ENCODE assay signal across 2 cellular contexts in genomic region chr1:1434812-1435093, GRCh38.
TF ChIP-seq lines count a peak whose summit lies in the region.

No MANE protein-coding gene starts in this region.

TF ChIP-seq in HCT116, 20 proteins besides CTCF, POLR2A, EP300 and RAD21 (continued from another document):
- TF ChIP-seq REST (IDR thresholded peaks at IDR 0.05; ENCODE audit: low read depth): no peak
- TF ChIP-seq ELF1 (IDR thresholded peaks at IDR 0.05; ENCODE audit: borderline replicate concordance, low read depth): no peak
- no peak for TF ChIP-seq TCF7L2 (IDR thresholded peaks at IDR 0.05; ENCODE audit: borderline replicate concordance, extremely low read depth, insufficient read depth, insufficient read length)
- no peak for TF ChIP-seq EZH2phosphoT487 (IDR thresholded peaks at IDR 0.05; ENCODE audit: borderline replicate concordance)
- TF ChIP-seq POLR2AphosphoS5 (IDR thresholded peaks at IDR 0.05; ENCODE audit: low read depth, low read length): no peak
- TF ChIP-seq ZNF274 (IDR thresholded peaks at IDR 0.05; ENCODE audit: low read depth, low read length): no peak
- TF ChIP-seq CEBPB (IDR thresholded peaks at IDR 0.05; ENCODE audit: low read depth): no peak
- no peak for TF ChIP-seq ATF3 (IDR thresholded peaks at IDR 0.05)
- no peak for TF ChIP-seq CBX3 (IDR thresholded peaks at IDR 0.05; ENCODE audit: low read depth)
- TF ChIP-seq SRF (IDR thresholded peaks at IDR 0.05; ENCODE audit: low read depth): no peak
- TF ChIP-seq MAX (IDR thresholded peaks at IDR 0.05): no peak
- no peak for TF ChIP-seq JUND (IDR thresholded peaks at IDR 0.05)
- TF ChIP-seq FOSL1 (IDR thresholded peaks at IDR 0.05; ENCODE audit: low read depth): no peak
- TF ChIP-seq SP1 (IDR thresholded peaks at IDR 0.05; ENCODE audit: low read depth): no peak
- TF ChIP-seq SIN3A (IDR thresholded peaks at IDR 0.05; ENCODE audit: low read depth): no peak
- TF ChIP-seq EGR1 (IDR thresholded peaks at IDR 0.05; ENCODE audit: low read depth): no peak
- TF ChIP-seq EZH2 (IDR thresholded peaks at IDR 0.05): no peak
- TF ChIP-seq ZBTB33 (IDR thresholded peaks at IDR 0.05; ENCODE audit: extremely low read depth, insufficient replicate concordance, low read length): no peak

TF ChIP-seq in liver, 16 proteins besides CTCF, POLR2A, EP300 and RAD21 (continued from another document):
- TF ChIP-seq REST (IDR thresholded peaks at IDR 0.05): no peak
- TF ChIP-seq HNF4A (conservative IDR thresholded peaks at IDR 0.05): no peak
- TF ChIP-seq RXRA (IDR thresholded peaks at IDR 0.05): no peak
- TF ChIP-seq YY1 (IDR thresholded peaks at IDR 0.05): no peak
- TF ChIP-seq JUND (IDR thresholded peaks at IDR 0.05): no peak
- no peak for TF ChIP-seq FOXA2 (IDR thresholded peaks at IDR 0.05)
- TF ChIP-seq ZBTB33 (IDR thresholded peaks at IDR 0.05): no peak
- TF ChIP-seq GABPA (IDR thresholded peaks at IDR 0.05 in 1 of 2, conservative IDR thresholded peaks at IDR 0.05 in 1 of 2): no peak
